In the genomic region with DNA sequence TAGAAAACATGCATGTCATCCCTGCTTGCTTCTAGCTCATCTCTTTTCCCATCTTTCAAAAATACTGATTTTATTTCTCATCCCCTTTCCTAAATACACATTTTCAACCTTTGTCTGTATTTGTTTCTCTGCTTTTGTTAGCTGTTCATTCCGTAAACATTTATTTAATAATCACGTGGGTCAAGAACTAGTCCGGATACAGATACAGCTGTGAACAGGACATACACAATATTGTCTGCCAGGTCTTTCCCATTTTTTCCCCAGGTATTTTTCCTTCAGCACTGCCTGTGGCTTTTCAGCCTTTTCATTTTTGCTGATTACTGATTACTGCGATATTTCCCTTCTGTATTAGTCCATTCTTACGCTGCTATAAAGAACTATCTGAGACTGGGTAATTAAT, we compare ENCODE assay signal across 39 cellular contexts.
"Had no signal": no experiment of that assay in that cellular context is flagged by ENCODE, and none has a peak within 500 bp of the region (broad histone marks: within the 10 kb centered on the region; RNA-seq: fewer than 3 reads in every experiment).

No MANE protein-coding gene starts in this region.

- FAIRE-seq: astrocyte, bronchial epithelial cell, TTC549 had no signal

- H3K27ac ChIP-seq: adrenal gland, body of pancreas, brain microvascular endothelial cell, cardiac muscle cell, VCaP had no signal

- ATAC-seq: activated CD8-positive, alpha-beta T cell treated with anti-CD3 and anti-CD28 coated beads for 36 hours; activated naive CD4-positive, alpha-beta T cell treated with anti-CD3 and anti-CD28 coated beads, Interleukin-2, amount 50 U/mL, for 72 hours; activated T-cell treated with anti-CD3 and anti-CD28 coated beads, Interleukin-2, amount 50 U/mL, for 4 hours; activated T-cell treated with anti-CD3 and anti-CD28 coated beads, Interleukin-2, amount 50 U/mL, for 72 hours; activated T-helper 17 cell treated with anti-CD3 and anti-CD28 coated beads, Interleukin-2, amount 50 U/mL, for 72 hours; body of pancreas had no signal

- H3K27me3 Mint-ChIP-seq: activated B cell treated with CpG ODN at 0.5 μM for 24 hours; activated CD4-positive, alpha-beta memory T cell treated with anti-CD3 and anti-CD28 coated beads for 36 hours; activated CD8-positive, alpha-beta T cell treated with anti-CD3 and anti-CD28 coated beads for 36 hours; activated naive CD8-positive, alpha-beta T cell treated with anti-CD3 and anti-CD28 coated beads for 36 hours; activated T-helper 17 cell treated with anti-CD3 and anti-CD28 coated beads, Interleukin-2, amount 50 U/mL, for 72 hours; central memory CD8-positive, alpha-beta T cell had no signal

- H3K36me3 ChIP-seq: brain microvascular endothelial cell had no signal

- H3K27ac Mint-ChIP-seq: activated B cell treated with CpG ODN at 0.5 μM for 24 hours; activated CD4-positive, alpha-beta memory T cell treated with anti-CD3 and anti-CD28 coated beads for 36 hours; activated CD4-positive, alpha-beta T cell treated with anti-CD3 and anti-CD28 coated beads, Interleukin-2, amount 10 ng/mL, durations not matched to agents 24 days and 14 days; activated CD8-positive, alpha-beta T cell treated with anti-CD3 and anti-CD28 coated beads for 36 hours; activated naive CD4-positive, alpha-beta T cell treated with anti-CD3 and anti-CD28 coated beads, Interleukin-2, amount 50 U/mL, for 72 hours; activated naive CD8-positive, alpha-beta T cell treated with anti-CD3 and anti-CD28 coated beads for 36 hours; activated T-cell treated with anti-CD3 and anti-CD28 coated beads, Interleukin-2, amount 50 U/mL, for 72 hours; activated T-helper 1 cell treated with anti-CD3 and anti-CD28 coated beads, Interleukin-12 subunit alpha, Interleukin-12 subunit beta, Interleukin-2, Interleukin-4 antibody, amounts not matched to agents 30 ng/mL and 10 ng/mL and 1 ng/mL, durations not matched to agents 14 hours and 24 hours and 36 hours; activated T-helper 17 cell treated with anti-CD3 and anti-CD28 coated beads, Interleukin-2, amount 50 U/mL, for 72 hours; T-helper 1 cell treated with Interleukin-12 subunit alpha and Interleukin-12 subunit beta and Interleukin-4 antibody, amounts not matched to agents 30 μg/mL and 1 μg/mL, for 36 hours; T-helper 2 cell treated with Interferon-gamma antibody and Interleukin-4, amounts not matched to agents 5 μg/mL and 100 μg/mL, for 36 hours had no signal

- H3K4me3 Mint-ChIP-seq: activated B cell treated with CpG ODN at 0.5 μM for 24 hours; activated CD4-positive, alpha-beta memory T cell treated with anti-CD3 and anti-CD28 coated beads for 36 hours; activated CD4-positive, alpha-beta T cell treated with anti-CD3 and anti-CD28 coated beads, Interleukin-2, amount 10 ng/mL, durations not matched to agents 24 days and 14 days; activated CD8-positive, alpha-beta T cell treated with anti-CD3 and anti-CD28 coated beads for 36 hours; activated naive CD8-positive, alpha-beta T cell treated with anti-CD3 and anti-CD28 coated beads for 36 hours; activated T-cell treated with anti-CD3 and anti-CD28 coated beads, Interleukin-2, amount 50 U/mL, for 4 hours; activated T-cell treated with anti-CD3 and anti-CD28 coated beads, Interleukin-2, amount 50 U/mL, for 72 hours; activated T-helper 1 cell treated with anti-CD3 and anti-CD28 coated beads, Interleukin-12 subunit alpha, Interleukin-12 subunit beta, Interleukin-2, Interleukin-4 antibody, amounts not matched to agents 30 ng/mL and 10 ng/mL and 1 ng/mL, durations not matched to agents 14 hours and 24 hours and 36 hours; activated T-helper 17 cell treated with anti-CD3 and anti-CD28 coated beads, Interleukin-2, amount 50 U/mL, for 72 hours; central memory CD8-positive, alpha-beta T cell; T-helper 1 cell treated with Interleukin-12 subunit alpha and Interleukin-12 subunit beta and Interleukin-4 antibody, amounts not matched to agents 30 μg/mL and 1 μg/mL, for 36 hours; T-helper 2 cell treated with Interferon-gamma antibody and Interleukin-4, amounts not matched to agents 5 μg/mL and 100 μg/mL, for 36 hours had no signal

- H3K4me1 Mint-ChIP-seq: central memory CD8-positive, alpha-beta T cell had no signal

- DNase-seq: activated B cell treated with CpG ODN at 0.5 μM for 24 hours; activated CD4-positive, alpha-beta memory T cell treated with anti-CD3 and anti-CD28 coated beads for 36 hours; activated CD4-positive, alpha-beta T cell treated with anti-CD3 and anti-CD28 coated beads for 4 hours; activated CD4-positive, alpha-beta T cell treated with anti-CD3 and anti-CD28 coated beads, Interleukin-2, amount 10 ng/mL, durations not matched to agents 24 days and 14 days; activated CD4-positive, alpha-beta T cell treated with anti-CD3 and anti-CD28 coated beads, Interleukin-2, amount 50 U/mL, for 1 hour; activated CD4-positive, alpha-beta T cell treated with anti-CD3 and anti-CD28 coated beads, Interleukin-2, amount 50 U/mL, for 4 hours; activated CD4-positive, CD25-positive, alpha-beta regulatory T cell treated with anti-CD3 and anti-CD28 coated beads, Interleukin-2, amount 50 U/mL, for 72 hours; activated CD8-positive, alpha-beta memory T cell treated with anti-CD3 and anti-CD28 coated beads, Interleukin-2, amount 50 U/mL, for 4 hours; activated CD8-positive, alpha-beta T cell treated with anti-CD3 and anti-CD28 coated beads for 36 hours; activated effector memory CD4-positive, alpha-beta T cell treated with anti-CD3 and anti-CD28 coated beads, Interleukin-2, amount 50 U/mL, for 16 hours; activated gamma-delta T cell treated with Interleukin-2 at 50 U/mL for 16 hours; activated naive CD4-positive, alpha-beta T cell treated with anti-CD3 and anti-CD28 coated beads, Interleukin-2, amount 50 U/mL, for 16 hours; activated naive CD4-positive, alpha-beta T cell treated with Interleukin-2 at 50 U/mL for 16 hours; activated naive CD8-positive, alpha-beta T cell treated with anti-CD3 and anti-CD28 coated beads for 36 hours; activated T-cell treated with anti-CD3 and anti-CD28 coated beads for 4 hours; activated T-cell treated with anti-CD3 and anti-CD28 coated beads, Interleukin-2, amount 50 U/mL, for 1 hour; activated T-cell treated with anti-CD3 and anti-CD28 coated beads, Interleukin-2, amount 50 U/mL, for 4 hours; activated T-cell treated with anti-CD3 and anti-CD28 coated beads, Interleukin-2, amount 50 U/mL, for 72 hours; adrenal gland; amniotic stem cell; aorta; body of pancreas; brain microvascular endothelial cell; caudate nucleus; cerebellar nuclear complex; T-helper 1 cell; T-helper 2 cell; T-helper 9 cell had no signal

- H3K27me3 ChIP-seq: adrenal gland, body of pancreas, brain microvascular endothelial cell, cardiac muscle cell had no signal

- H3K4me3 ChIP-seq: adrenal gland, body of pancreas, cardiac muscle cell had no signal
